ENCODE assay signal across 1 cellular context in genomic region chr10:11246752-11247467, GRCh38.
TF ChIP-seq lines count a peak whose summit lies in the region.

No MANE protein-coding gene starts in this region.

TF ChIP-seq in GM12878, 131 proteins besides CTCF, POLR2A, EP300 and RAD21 (continued from another document and continues in another):
- no peak for TF ChIP-seq IRF5 (IDR thresholded peaks at IDR 0.05; ENCODE audit: borderline replicate concordance)
- peak; percentile 57; the same call in 1 of the 3 replicates for TF ChIP-seq POU2F2 (IDR thresholded peaks at IDR 0.05; ENCODE audit: borderline replicate concordance, low read depth, low read length)
- TF ChIP-seq SIN3A (IDR thresholded peaks at IDR 0.05; ENCODE audit: low read depth, low read length) = no peak
- 0 out of 4 replicates have a peak, but pooled peaks of 1 of the 2 experiments have one; percentile 3 for TF ChIP-seq SRF (IDR thresholded peaks at IDR 0.05; ENCODE audit: low read depth in 2 of 2, low read length in 2 of 2)
- TF ChIP-seq SREBF1 (IDR thresholded peaks at IDR 0.05; ENCODE audit: low read length) = no peak
- no peak for TF ChIP-seq E4F1 (IDR thresholded peaks at IDR 0.05; ENCODE audit: borderline replicate concordance, partially characterized antibody)
- TF ChIP-seq NFIC (IDR thresholded peaks at IDR 0.05; ENCODE audit: low read depth, low read length) = no peak
- peak; percentile 68 for TF ChIP-seq IRF4 (IDR thresholded peaks at IDR 0.05; ENCODE audit: low read depth, low read length)
- peak; percentile 79 for TF ChIP-seq MEF2B (IDR thresholded peaks at IDR 0.05; ENCODE audit: partially characterized antibody, poor library complexity, severe bottlenecking)
- peak; percentile 92 for TF ChIP-seq NR2F1 (conservative IDR thresholded peaks at IDR 0.05)
- TF ChIP-seq BRCA1 (IDR thresholded peaks at IDR 0.05; ENCODE audit: low read depth, low read length) = no peak
- TF ChIP-seq ZNF207 (IDR thresholded peaks at IDR 0.05; ENCODE audit: borderline replicate concordance) = no peak
- TF ChIP-seq NKRF (conservative IDR thresholded peaks at IDR 0.05) = peak; percentile 42; the same call in 1 of the 2 replicates
- no peak for TF ChIP-seq CHD4 (IDR thresholded peaks at IDR 0.05)
- TF ChIP-seq SKIL (IDR thresholded peaks at IDR 0.05; ENCODE audit: low read depth, poor library complexity, severe bottlenecking) = peak; percentile 95
- peak; percentile 54; the same call in 1 of the 2 replicates for TF ChIP-seq MXI1 (IDR thresholded peaks at IDR 0.05; ENCODE audit: low read depth, low read length)
- peak; percentile 13; the same call in 1 of the 2 replicates for TF ChIP-seq SMC3 (IDR thresholded peaks at IDR 0.05; ENCODE audit: borderline replicate concordance, low read length)
- peak; percentile 90 for TF ChIP-seq EED (IDR thresholded peaks at IDR 0.05; ENCODE audit: low read depth)
- TF ChIP-seq BACH1 (IDR thresholded peaks at IDR 0.05; ENCODE audit: borderline replicate concordance) = peak; percentile 72; the same call in 1 of the 2 replicates
- no peak for TF ChIP-seq YBX1 (IDR thresholded peaks at IDR 0.05)
- no peak for TF ChIP-seq HDAC2 (IDR thresholded peaks at IDR 0.05)
- TF ChIP-seq RUNX3 (IDR thresholded peaks at IDR 0.05; ENCODE audit: low read length) = no peak
- TF ChIP-seq TAF1 (IDR thresholded peaks at IDR 0.05; ENCODE audit: borderline replicate concordance, low read depth, low read length) = peak; percentile 67; the same call in 1 of the 2 replicates
- peak; percentile 6 for TF ChIP-seq PBX3 (IDR thresholded peaks at IDR 0.05; ENCODE audit: insufficient replicate concordance, low read depth, low read length)
- peak; percentile 77 for TF ChIP-seq RELA (IDR thresholded peaks at IDR 0.05; ENCODE audit: borderline replicate concordance, partially characterized antibody)
- TF ChIP-seq KDM1A (IDR thresholded peaks at IDR 0.05; ENCODE audit: borderline replicate concordance) = no peak
- TF ChIP-seq ZNF384 (IDR thresholded peaks at IDR 0.05; ENCODE audit: borderline replicate concordance, low read depth, low read length) = no peak
- no peak for TF ChIP-seq FOXK2 (IDR thresholded peaks at IDR 0.05)
- no peak for TF ChIP-seq JUNB (IDR thresholded peaks at IDR 0.05)
- TF ChIP-seq MYB (IDR thresholded peaks at IDR 0.05; ENCODE audit: borderline replicate concordance, low read depth, low read length) = no peak
- no peak for TF ChIP-seq PML (IDR thresholded peaks at IDR 0.05; ENCODE audit: low read length)
- peak; percentile 79; the same call in 1 of the 2 replicates for TF ChIP-seq CREM (IDR thresholded peaks at IDR 0.05; ENCODE audit: low read depth)
- peak; percentile 84 for TF ChIP-seq MTA2 (IDR thresholded peaks at IDR 0.05; ENCODE audit: low read depth)
- no peak for TF ChIP-seq NFXL1 (IDR thresholded peaks at IDR 0.05; ENCODE audit: borderline replicate concordance)
- TF ChIP-seq GABPA (IDR thresholded peaks at IDR 0.05; ENCODE audit: low read depth) = no peak
- TF ChIP-seq SP1 (IDR thresholded peaks at IDR 0.05; ENCODE audit: low read depth, low read length) = peak; percentile 39
- TF ChIP-seq MLLT1 (IDR thresholded peaks at IDR 0.05) = peak; percentile 65; the same call in 1 of the 2 replicates
- no peak for TF ChIP-seq FOXM1 (IDR thresholded peaks at IDR 0.05; ENCODE audit: low read depth, low read length)
- no peak for TF ChIP-seq E2F4 (IDR thresholded peaks at IDR 0.05; ENCODE audit: low read depth, low read length)
- no peak for TF ChIP-seq ELK1 (IDR thresholded peaks at IDR 0.05; ENCODE audit: low read depth, low read length)
- 0 out of 2 replicates have a peak, but pooled peaks have one; percentile 8 for TF ChIP-seq HSF1 (IDR thresholded peaks at IDR 0.05; ENCODE audit: low read depth, low read length)
- no peak for TF ChIP-seq STAT3 (IDR thresholded peaks at IDR 0.05; ENCODE audit: low read depth, low read length)
- peak; percentile 65; the same call in 1 of the 2 replicates for TF ChIP-seq CBFB (IDR thresholded peaks at IDR 0.05; ENCODE audit: low read depth)
- TF ChIP-seq HCFC1 (IDR thresholded peaks at IDR 0.05; ENCODE audit: low read length) = no peak
- no peak for TF ChIP-seq MTA3 (IDR thresholded peaks at IDR 0.05; ENCODE audit: borderline replicate concordance, low read length)
- TF ChIP-seq NR2C1 (IDR thresholded peaks at IDR 0.05) = peak; percentile 55
- TF ChIP-seq ESRRA (IDR thresholded peaks at IDR 0.05; ENCODE audit: low read length) = no peak
- TF ChIP-seq SMARCA5 (IDR thresholded peaks at IDR 0.05) = no peak
- peak; percentile 80 for TF ChIP-seq TCF12 (IDR thresholded peaks at IDR 0.05; ENCODE audit: low read depth, low read length)
- TF ChIP-seq WRNIP1 (IDR thresholded peaks at IDR 0.05; ENCODE audit: borderline replicate concordance, low read depth, low read length) = no peak
- no peak for TF ChIP-seq TARDBP (IDR thresholded peaks at IDR 0.05; ENCODE audit: borderline replicate concordance)
- no peak; the same call in 1 of the 2 replicates for TF ChIP-seq USF2 (IDR thresholded peaks at IDR 0.05; ENCODE audit: borderline replicate concordance, low read depth, low read length)
- TF ChIP-seq CBX5 (IDR thresholded peaks at IDR 0.05; ENCODE audit: low read depth) = no peak
- no peak for TF ChIP-seq MAX (IDR thresholded peaks at IDR 0.05; ENCODE audit: low read depth, low read length)
- peak; percentile 90 for TF ChIP-seq SPI1 (IDR thresholded peaks at IDR 0.05; ENCODE audit: borderline replicate concordance, insufficient read depth, low read depth, low read length)
